ENCODE assay signal across 1 cellular context in genomic region chr1:230392141-230392909, GRCh38.
TF ChIP-seq lines count a peak whose summit lies in the region.

No MANE protein-coding gene starts in this region.

TF ChIP-seq in GM23338, 12 proteins besides CTCF, POLR2A, EP300 and RAD21 (continued from another document):
- TF ChIP-seq ZNF462 (CRISPR knock-in tag; IDR thresholded peaks at IDR 0.05) (no peak), CREB1 (CRISPR knock-in tag; IDR thresholded peaks at IDR 0.05; ENCODE audit: low read depth) (no peak), ZNF114 (CRISPR knock-in tag; IDR thresholded peaks at IDR 0.05) (no peak), EZH2phosphoT487 (IDR thresholded peaks at IDR 0.05; ENCODE audit: unreplicated experiment) (no peak), POLR2AphosphoS5 (IDR thresholded peaks at IDR 0.05; ENCODE audit: low read depth) (no peak), ZNF331 (CRISPR knock-in tag; IDR thresholded peaks at IDR 0.05; ENCODE audit: low read depth) (no peak), EZH2 (IDR thresholded peaks at IDR 0.05; ENCODE audit: low read depth, unreplicated experiment) (no peak), JUNB (IDR thresholded peaks at IDR 0.05; ENCODE audit: unreplicated experiment) (no peak), STAT1 (IDR thresholded peaks at IDR 0.05; ENCODE audit: unreplicated experiment) (no peak)
- TF ChIP-seq, protein P1, sequence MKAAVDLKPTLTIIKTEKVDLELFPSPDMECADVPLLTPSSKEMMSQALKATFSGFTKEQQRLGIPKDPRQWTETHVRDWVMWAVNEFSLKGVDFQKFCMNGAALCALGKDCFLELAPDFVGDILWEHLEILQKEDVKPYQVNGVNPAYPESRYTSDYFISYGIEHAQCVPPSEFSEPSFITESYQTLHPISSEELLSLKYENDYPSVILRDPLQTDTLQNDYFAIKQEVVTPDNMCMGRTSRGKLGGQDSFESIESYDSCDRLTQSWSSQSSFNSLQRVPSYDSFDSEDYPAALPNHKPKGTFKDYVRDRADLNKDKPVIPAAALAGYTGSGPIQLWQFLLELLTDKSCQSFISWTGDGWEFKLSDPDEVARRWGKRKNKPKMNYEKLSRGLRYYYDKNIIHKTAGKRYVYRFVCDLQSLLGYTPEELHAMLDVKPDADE (IDR thresholded peaks at IDR 0.05): no peak
